In genomic region chr17:44489581-44489980, GRCh38 we compare ENCODE assay signal across 19 cellular contexts.
"Had no signal": no experiment of that assay in that cellular context is flagged by ENCODE, and none has a peak within 500 bp of the region (broad histone marks: within the 10 kb centered on the region; RNA-seq: fewer than 3 reads in every experiment).

No MANE protein-coding gene starts in this region.

- H3K4me3 ChIP-seq: MG63, SJSA1, SK-N-MC had no signal

- DNase-seq: KBM-7, MG63, NCI-H1092 treated with DMSO at 0.1 percent for 48 hours, NCI-H1436, NCI-H187, NCI-H2029, NCI-H2081 treated with DMSO at 0.1 percent for 48 hours, NCI-H2171, NCI-H226, NCI-H446, NCI-H510A, NCI-H524 treated with DMSO at 0.1 percent for 48 hours, NCI-H69, NCI-H774, Right ventricle myocardium superior, RPMI8226, SIG-M5 had no signal

- H3K4me1 ChIP-seq: SJSA1 had no signal

- H3K27ac ChIP-seq: SJSA1 had no signal

- H3K27me3 ChIP-seq: MG63, SJSA1 had no signal

- H3K9me3 ChIP-seq: MG63, SJSA1 had no signal
